In genomic region chr20:38473353-38473795, GRCh38 we compare ENCODE assay signal across 8 cellular contexts.
A peak's percentile ranks its signal among the peaks of the same experiment; 100 is the strongest.
DNase-seq lines count a peak whose midpoint lies in the region; ATAC-seq and TF ChIP-seq lines count a peak whose summit lies in the region.

No MANE protein-coding gene starts in this region.

- H3K27ac ChIP-seq in SU-DHL-6 (ENCODE audit: low read depth, low read length): no peak overlapping the region

- POLR2A ChIA-PET in AG04449 (lab: Yijun Ruan, JAX): interaction anchor here (1.4 to 1.8 kb wide), 3 partner anchors 16 to 38 kb away, joined by 5 to 12 read pairs (median 6); partner anchors contain the start of gene SNHG17

- peak overlapping the region; percentile 83 for H3K4me3 ChIP-seq in AG04449 (ENCODE audit: low read depth, low read length)
- peak overlapping the region; percentile 88 for H3K4me3 ChIP-seq in SU-DHL-6 (ENCODE audit: insufficient read depth, low read length, poor library complexity, severe bottlenecking)
- H3K4me3 ChIP-seq in fibroblast of mammary gland (ENCODE audit: control insufficient read depth, low read depth, low read length): peak overlapping the region; percentile 85

- ATAC-seq in GM21528 (IDR thresholded peaks at IDR 0.05; ENCODE audit: low FRiP score, unreplicated experiment) (peak; percentile 15), HG03097 (IDR thresholded peaks at IDR 0.05; ENCODE audit: low FRiP score, unreplicated experiment) (no peak)

- H3K9me3 ChIP-seq in SU-DHL-6 (ENCODE audit: insufficient read depth, low read length): no peaks in the 10 kb centered on the region

- H4K20me1 ChIP-seq in SU-DHL-6 (ENCODE audit: low read depth, low read length): no peaks in the 10 kb centered on the region

- peaks cover 7% of the 10 kb centered on the region; the same call in 1 of the 2 replicates for H3F3A ChIP-seq in SU-DHL-6 (ENCODE audit: insufficient read depth)

- no peak for DNase-seq in AG04449 (ENCODE audit: low read depth, low spot score)
- peak; percentile 31 for DNase-seq in fibroblast of mammary gland (ENCODE audit: low read depth)
- DNase-seq in pons (ENCODE audit: low spot score): peak; percentile 35
- DNase-seq in midbrain (lab: John Stamatoyannopoulos, UW): no peak
- DNase-seq in activated CD4-positive, CD25-positive, alpha-beta regulatory T cell treated with anti-CD3 and anti-CD28 coated beads, Interleukin-2, amount 50 U/mL, for 72 hours: no peak

- peak overlapping the region; percentile 77 for H3K4me2 ChIP-seq in SU-DHL-6 (ENCODE audit: low read depth, low read length, poor library complexity, severe bottlenecking)

- H3K36me3 ChIP-seq in SU-DHL-6 (ENCODE audit: low read length): no peaks in the 10 kb centered on the region

- H3K27me3 ChIP-seq in SU-DHL-6 (ENCODE audit: low read length): no peaks in the 10 kb centered on the region

- H3K9me2 ChIP-seq in SU-DHL-6 (replicated peaks; ENCODE audit: insufficient read depth, low read length): no peaks in the 10 kb centered on the region

- no peak overlapping the region for H2AFZ ChIP-seq in SU-DHL-6 (ENCODE audit: low read depth, low read length, severe bottlenecking)

- peak; percentile 18 for TF ChIP-seq CTCF in AG04449 (IDR thresholded peaks at IDR 0.05; ENCODE audit: insufficient read depth, low read length, missing control alignments)
- TF ChIP-seq CTCF in SU-DHL-6 (IDR thresholded peaks at IDR 0.05; ENCODE audit: insufficient read depth, low read length, poor library complexity, severe bottlenecking): no peak
- TF ChIP-seq CTCF in fibroblast of mammary gland (conservative IDR thresholded peaks at IDR 0.05; ENCODE audit: control insufficient read depth, insufficient read depth, low read depth, low read length): peak; percentile 16

- H3K9ac ChIP-seq in SU-DHL-6 (ENCODE audit: low read length): peak overlapping the region; percentile 76

- peaks cover 54% of the 10 kb centered on the region for H3K79me2 ChIP-seq in SU-DHL-6 (ENCODE audit: insufficient read depth, low read length)

- CTCF ChIA-PET in AG04449 (lab: Yijun Ruan, JAX): interaction anchor here (0.6 to 6.5 kb wide), 11 partner anchors 8 to 135 kb away, joined by 3 to 47 read pairs (median 3); partner anchors contain the start of gene SNHG17

Comparison
In these comparisons a context has a peak if more than half of its experiments do, and no peak if none do; other contexts are left out.
1. DNase-seq: peak in fibroblast of mammary gland (single experiment) and pons (single experiment); none in AG04449 (single experiment), midbrain (single experiment) and activated CD4-positive, CD25-positive, alpha-beta regulatory T cell treated with anti-CD3 and anti-CD28 coated beads, Interleukin-2, amount 50 U/mL, for 72 hours (single experiment).
2. Peak in every context shown above with its lines, with median percentiles within 50 percentile points of each other: H3K4me3 ChIP-seq.